1 cellular context compared by ENCODE assay signal in the genomic region with DNA sequence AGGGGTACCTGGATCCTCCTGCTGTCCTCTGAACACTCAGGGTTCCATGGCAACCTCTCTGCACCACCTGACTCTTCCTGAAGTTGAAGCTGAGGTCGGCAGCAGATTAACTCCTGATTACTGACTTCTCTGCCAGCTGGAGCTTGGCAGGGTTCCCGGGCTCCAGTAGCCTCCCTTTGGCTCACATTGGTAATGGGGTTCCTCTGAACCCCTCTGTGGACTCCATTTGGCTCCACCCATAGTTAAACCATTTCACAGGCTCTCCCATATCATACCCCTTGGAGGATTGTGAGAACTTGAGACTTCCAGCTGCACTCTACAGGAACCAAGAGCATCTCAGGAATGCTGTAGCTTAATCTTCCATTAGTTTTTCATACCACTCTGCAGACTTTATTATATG.
TF ChIP-seq lines count a peak whose summit lies in the region.

No MANE protein-coding gene starts in this region.

TF ChIP-seq in SK-N-SH treated with all-trans-retinoic acid at 6 μM for 48 hours, 23 proteins besides CTCF, POLR2A, EP300 and RAD21 (continued from another document):
- TF ChIP-seq, protein P1, sequence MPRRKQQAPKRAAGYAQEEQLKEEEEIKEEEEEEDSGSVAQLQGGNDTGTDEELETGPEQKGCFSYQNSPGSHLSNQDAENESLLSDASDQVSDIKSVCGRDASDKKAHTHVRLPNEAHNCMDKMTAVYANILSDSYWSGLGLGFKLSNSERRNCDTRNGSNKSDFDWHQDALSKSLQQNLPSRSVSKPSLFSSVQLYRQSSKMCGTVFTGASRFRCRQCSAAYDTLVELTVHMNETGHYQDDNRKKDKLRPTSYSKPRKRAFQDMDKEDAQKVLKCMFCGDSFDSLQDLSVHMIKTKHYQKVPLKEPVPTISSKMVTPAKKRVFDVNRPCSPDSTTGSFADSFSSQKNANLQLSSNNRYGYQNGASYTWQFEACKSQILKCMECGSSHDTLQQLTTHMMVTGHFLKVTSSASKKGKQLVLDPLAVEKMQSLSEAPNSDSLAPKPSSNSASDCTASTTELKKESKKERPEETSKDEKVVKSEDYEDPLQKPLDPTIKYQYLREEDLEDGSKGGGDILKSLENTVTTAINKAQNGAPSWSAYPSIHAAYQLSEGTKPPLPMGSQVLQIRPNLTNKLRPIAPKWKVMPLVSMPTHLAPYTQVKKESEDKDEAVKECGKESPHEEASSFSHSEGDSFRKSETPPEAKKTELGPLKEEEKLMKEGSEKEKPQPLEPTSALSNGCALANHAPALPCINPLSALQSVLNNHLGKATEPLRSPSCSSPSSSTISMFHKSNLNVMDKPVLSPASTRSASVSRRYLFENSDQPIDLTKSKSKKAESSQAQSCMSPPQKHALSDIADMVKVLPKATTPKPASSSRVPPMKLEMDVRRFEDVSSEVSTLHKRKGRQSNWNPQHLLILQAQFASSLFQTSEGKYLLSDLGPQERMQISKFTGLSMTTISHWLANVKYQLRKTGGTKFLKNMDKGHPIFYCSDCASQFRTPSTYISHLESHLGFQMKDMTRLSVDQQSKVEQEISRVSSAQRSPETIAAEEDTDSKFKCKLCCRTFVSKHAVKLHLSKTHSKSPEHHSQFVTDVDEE (CRISPR knock-in tag; IDR thresholded peaks at IDR 0.05) = peak; percentile 66; the same call in 1 of the 2 replicates
- TF ChIP-seq BACH2 (CRISPR knock-in tag; IDR thresholded peaks at IDR 0.05; ENCODE audit: borderline replicate concordance) (no peak), ISL1 (CRISPR knock-in tag; IDR thresholded peaks at IDR 0.05) (peak; percentile 38; the same call in 1 of the 2 replicates), ZFP3 (CRISPR knock-in tag; IDR thresholded peaks at IDR 0.05) (no peak), ZNF565 (CRISPR knock-in tag; conservative IDR thresholded peaks at IDR 0.05; ENCODE audit: low read depth) (no peak), SNAI2 (CRISPR knock-in tag; IDR thresholded peaks at IDR 0.05) (peak; percentile 77), RARB (CRISPR knock-in tag; IDR thresholded peaks at IDR 0.05) (no peak)
